ENCODE assay signal across 9 cellular contexts in the genomic region with DNA sequence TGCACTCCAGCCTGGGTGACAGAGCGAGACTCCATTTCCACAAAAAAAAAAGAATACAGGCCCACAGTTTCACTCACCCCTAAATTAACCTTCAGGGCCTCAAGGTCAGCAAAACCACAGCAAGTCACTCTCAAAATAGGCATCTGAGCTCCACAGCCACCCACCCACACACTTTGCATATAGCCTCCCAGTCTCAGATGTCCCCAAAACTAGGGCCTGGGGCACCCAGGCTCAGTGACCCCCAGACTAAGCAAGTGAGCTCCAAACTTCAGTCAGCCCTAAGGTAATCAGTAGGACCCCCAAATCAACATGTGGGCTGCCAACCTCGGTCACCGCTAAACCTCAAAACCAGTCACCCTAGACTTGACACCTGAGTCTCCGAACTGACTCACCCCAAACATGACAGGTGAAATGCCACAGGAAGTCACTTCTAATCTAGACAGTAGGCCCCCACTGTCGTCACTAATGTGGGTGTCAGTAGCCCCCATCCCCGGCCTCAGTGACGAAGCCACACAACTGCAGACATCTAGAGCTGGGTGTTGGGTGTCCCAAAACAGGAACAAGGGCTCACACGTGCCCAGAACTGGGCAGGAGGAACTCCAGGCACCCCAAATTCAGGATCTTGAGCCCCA. TPM values are rescaled to one million over a fixed set of nuclear protein-coding genes. Genes with fewer than 3 reads are reported as not detected.
DNase-seq lines count a peak whose midpoint lies in the region; ATAC-seq and TF ChIP-seq lines count a peak whose summit lies in the region.
"Had no signal": no experiment of that assay in that cellular context is flagged by ENCODE, and none has a peak within 500 bp of the region (broad histone marks: within the 10 kb centered on the region; RNA-seq: fewer than 3 reads in every experiment).

No MANE protein-coding gene starts in this region.

- H3K27me3 ChIP-seq in CD4-positive, alpha-beta T cell (ENCODE audit: control insufficient read depth, insufficient read depth, low read length) = no peaks in the 10 kb centered on the region

- H3K4me3 Mint-ChIP-seq in CD4-positive, alpha-beta T cell = peak overlapping the region; percentile 76
- H3K4me3 Mint-ChIP-seq in activated naive CD4-positive, alpha-beta T cell treated with anti-CD3 and anti-CD28 coated beads, Interleukin-2, amount 10 ng/mL, durations not matched to agents 7 days and 5 days = no peak overlapping the region

- POLR2A ChIA-PET in CD4-positive, alpha-beta T cell (lab: Charles Lee) = interaction anchor here (0.8 to 4.3 kb wide), 10 partner anchors 13 to 86 kb away, joined by 4 to 34 read pairs (median 8); a partner anchor contains a TSS

- peak; percentile 88 for ATAC-seq in CD4-positive, alpha-beta T cell (ENCODE audit: poor library complexity)
- peak; percentile 74 for ATAC-seq in GM21529 (IDR thresholded peaks at IDR 0.05; ENCODE audit: unreplicated experiment)

- H3K27ac ChIP-seq in CD4-positive, alpha-beta T cell (ENCODE audit: low read depth, low read length) = peak overlapping the region; percentile 67
- H3K27ac ChIP-seq: C4-2B had no signal

- H3K4me1 Mint-ChIP-seq in CD4-positive, alpha-beta T cell (ENCODE audit: low read depth) = peaks cover 56% of the 10 kb centered on the region
- H3K4me1 Mint-ChIP-seq in activated naive CD4-positive, alpha-beta T cell treated with anti-CD3 and anti-CD28 coated beads, Interleukin-2, amount 10 ng/mL, durations not matched to agents 7 days and 5 days = peaks cover 42% of the 10 kb centered on the region

- TF ChIP-seq CTCF in CD4-positive, alpha-beta T cell (IDR thresholded peaks at IDR 0.05) = no peak

- no peaks in the 10 kb centered on the region for H3K9me3 ChIP-seq in CD4-positive, alpha-beta T cell (ENCODE audit: control insufficient read depth, low read length)

- intact Hi-C loops in CD4-positive, alpha-beta T cell (cut with DNase I, micrococcal nuclease) = loop anchor here (1.0 to 5.0 kb wide), 5 partner anchors 14 to 70 kb away; a partner anchor contains a TSS

- CTCF ChIA-PET in CD4-positive, alpha-beta T cell (lab: Charles Lee) = interaction anchor here (0.6 to 3.0 kb wide), 8 partner anchors 8 to 86 kb away, joined by 3 to 20 read pairs (median 4); a partner anchor contains a TSS
- CTCF ChIA-PET in activated naive CD4-positive, alpha-beta T cell treated with anti-CD3 and anti-CD28 coated beads, Interleukin-2, amount 10 ng/mL, durations not matched to agents 7 days and 5 days (lab: Charles Lee) = interaction anchor here (1.5 to 3.0 kb wide), 4 partner anchors 8 to 74 kb away, joined by 4 to 16 read pairs (median 8); no protein-coding TSS in a partner anchor

- no peaks in the 10 kb centered on the region for H3K27me3 Mint-ChIP-seq in CD4-positive, alpha-beta T cell
- peaks cover 36% of the 10 kb centered on the region for H3K27me3 Mint-ChIP-seq in activated naive CD4-positive, alpha-beta T cell treated with anti-CD3 and anti-CD28 coated beads, Interleukin-2, amount 10 ng/mL, durations not matched to agents 7 days and 5 days

- no peaks in the 10 kb centered on the region for H3K9me3 Mint-ChIP-seq in CD4-positive, alpha-beta T cell
- H3K9me3 Mint-ChIP-seq in activated naive CD4-positive, alpha-beta T cell treated with anti-CD3 and anti-CD28 coated beads, Interleukin-2, amount 10 ng/mL, durations not matched to agents 7 days and 5 days = no peaks in the 10 kb centered on the region

- peak; percentile 74 to 94 (median 82) for DNase-seq in CD4-positive, alpha-beta T cell
- DNase-seq in NK-92 treated with Interleukin-12 subunit alpha and Interleukin-12 subunit beta, amount 100 ng/mL, for 24 hours (lab: John Stamatoyannopoulos, UW) = peak; percentile 93
- peak; percentile 83 for DNase-seq in activated naive CD4-positive, alpha-beta T cell treated with anti-CD3 and anti-CD28 coated beads, Interleukin-2, amount 10 ng/mL, durations not matched to agents 7 days and 5 days
- DNase-seq in stimulated activated CD8-positive, alpha-beta memory T cell treated with anti-CD3 and anti-CD28 coated beads, Interleukin-15, amount 100 ng/mL, for 1 hour (ENCODE audit: low read depth) = peak; percentile 71
- DNase-seq in LoVo (ENCODE audit: low spot score) = no peak
- DNase-seq in glomerular visceral epithelial cell (ENCODE audit: extremely low spot score) = no peak
- DNase-seq in SHP77 treated with DMSO at 0.1 percent for 48 hours (lab: John Stamatoyannopoulos, UW) = no peak

- H3K27ac Mint-ChIP-seq in CD4-positive, alpha-beta T cell = peak overlapping the region; percentile 98
- peak overlapping the region; percentile 91 for H3K27ac Mint-ChIP-seq in activated naive CD4-positive, alpha-beta T cell treated with anti-CD3 and anti-CD28 coated beads, Interleukin-2, amount 10 ng/mL, durations not matched to agents 7 days and 5 days

- H3K36me3 Mint-ChIP-seq in CD4-positive, alpha-beta T cell (ENCODE audit: low read depth) = no peaks in the 10 kb centered on the region
- peaks cover 2% of the 10 kb centered on the region for H3K36me3 Mint-ChIP-seq in activated naive CD4-positive, alpha-beta T cell treated with anti-CD3 and anti-CD28 coated beads, Interleukin-2, amount 10 ng/mL, durations not matched to agents 7 days and 5 days

RNA-seq across cellular contexts. Expression of a gene that starts 13.9 kb away (rescaled TPM):
- 100 to 1,000 TPM in 1 of 2 experiments, 10 to 100 TPM in 1; 96.0 to 102 TPM for total RNA-seq in CD4-positive, alpha-beta T cell

RNA-seq across cellular contexts. Expression of a gene that starts 17.0 kb away (rescaled TPM):
- total RNA-seq in CD4-positive, alpha-beta T cell = 1 to 10 TPM; 7.7 to 8.9 TPM

RNA-seq across cellular contexts. Expression of a gene that starts 48.8 kb away (rescaled TPM):
- total RNA-seq in CD4-positive, alpha-beta T cell = 1 to 10 TPM; 3.2 to 4.6 TPM

Comparison
In these comparisons a context has a peak if more than half of its experiments do, and no peak if none do; other contexts are left out.
1. DNase-seq: peak in CD4-positive, alpha-beta T cell (10 of 10), NK-92 treated with Interleukin-12 subunit alpha and Interleukin-12 subunit beta, amount 100 ng/mL, for 24 hours (single experiment), activated naive CD4-positive, alpha-beta T cell treated with anti-CD3 and anti-CD28 coated beads, Interleukin-2, amount 10 ng/mL, durations not matched to agents 7 days and 5 days (single experiment) and stimulated activated CD8-positive, alpha-beta memory T cell treated with anti-CD3 and anti-CD28 coated beads, Interleukin-15, amount 100 ng/mL, for 1 hour (single experiment); none in LoVo (single experiment), glomerular visceral epithelial cell (single experiment) and SHP77 treated with DMSO at 0.1 percent for 48 hours (single experiment).